8 cellular contexts compared by ENCODE assay signal in genomic region chr16:4115209-4115940, GRCh38. TPM values are rescaled to one million over a fixed set of nuclear protein-coding genes. Genes with fewer than 3 reads are reported as not detected.
A peak's percentile ranks its signal among the peaks of the same experiment; 100 is the strongest.
DNase-seq lines count a peak whose midpoint lies in the region; ATAC-seq and TF ChIP-seq lines count a peak whose summit lies in the region.

No MANE protein-coding gene starts in this region.

- no peak for TF ChIP-seq CTCF in brain (conservative IDR thresholded peaks at IDR 0.05)

- H3K4me3 ChIP-seq in skin epidermis, result peak overlapping the region; percentile 40 to 63 (median 44)

- peak overlapping the region in 10 of 21 experiments; percentile 2 to 76 (median 49) for H3K27ac ChIP-seq in skin epidermis

- in situ Hi-C loops in ACHN (cut with HindIII; ENCODE audit: low pct_ligation_motif_present, low pct_unique_long_range_greater_than_20kb, low sequenced_read_pairs), result no loop called here

- H3K9me3 Mint-ChIP-seq in brain, result peaks cover 0 to 12% (median 3%) of the 10 kb centered on the region in 5 experiments

- ATAC-seq in GM18519 (IDR thresholded peaks at IDR 0.05; ENCODE audit: low FRiP score, unreplicated experiment) (peak; percentile 23), GM19455 (IDR thresholded peaks at IDR 0.05; ENCODE audit: unreplicated experiment) (no peak)

- H3K36me3 Mint-ChIP-seq in brain, result peaks cover 44% of the 10 kb centered on the region

- H3K4me3 Mint-ChIP-seq in brain, result peak overlapping the region; percentile 77 to 92 (median 83)

- peaks cover 7% of the 10 kb centered on the region for H3K27me3 Mint-ChIP-seq in brain

- H3K27ac Mint-ChIP-seq in brain, result peak overlapping the region in 1 of 5 experiments; percentile 73

- DNase-seq in ACHN, result peak; percentile 71
- peak; percentile 54 for DNase-seq in HPDE6-E6E7 (ENCODE audit: extremely low spot score)
- DNase-seq in T-helper 2 cell, result peak; percentile 10 to 72 (median 21)
- peak; percentile 86 for DNase-seq in iPS-NIHi11 (ENCODE audit: low spot score)

- H3K4me1 Mint-ChIP-seq in brain, result peaks cover 53% of the 10 kb centered on the region

RNA-seq across cellular contexts. Expression of gene ADCY9, which starts 0.9 kb away (rescaled TPM):
- polyA plus RNA-seq in brain (ENCODE audit: insufficient read depth, low read depth, low replicate concordance), result 11.1 TPM

Comparison
In these comparisons a context has a peak if more than half of its experiments do, and no peak if none do; other contexts are left out.
1. DNase-seq: peak in every context shown above with its lines; median percentile 86 in iPS-NIHi11; 71 in ACHN; 54 in HPDE6-E6E7; 21 in T-helper 2 cell.